1 cellular context compared by ENCODE assay signal in genomic region chr16:69871708-69872107, GRCh38.
TF ChIP-seq lines count a peak whose summit lies in the region.

No MANE protein-coding gene starts in this region.

TF ChIP-seq in IMR-90, 13 proteins besides CTCF, POLR2A, EP300 and RAD21:
- no peak for TF ChIP-seq ELK1 (IDR thresholded peaks at IDR 0.05; ENCODE audit: borderline replicate concordance, low read depth, low read length)
- TF ChIP-seq USF2 (IDR thresholded peaks at IDR 0.05; ENCODE audit: low read depth, low read length) = no peak
- TF ChIP-seq FOS (IDR thresholded peaks at IDR 0.05; ENCODE audit: low read depth, low read length) = no peak
- no peak for TF ChIP-seq MAFK (IDR thresholded peaks at IDR 0.05; ENCODE audit: low read depth, low read length)
- no peak for TF ChIP-seq CEBPB (IDR thresholded peaks at IDR 0.05; ENCODE audit: low read depth, low read length)
- TF ChIP-seq RFX5 (IDR thresholded peaks at IDR 0.05; ENCODE audit: low read depth, low read length) = no peak
- no peak for TF ChIP-seq NFE2L2 (IDR thresholded peaks at IDR 0.05; ENCODE audit: low read depth, low read length)
- no peak for TF ChIP-seq RCOR1 (IDR thresholded peaks at IDR 0.05; ENCODE audit: insufficient replicate concordance, low read length)
- TF ChIP-seq MXI1 (IDR thresholded peaks at IDR 0.05; ENCODE audit: borderline replicate concordance, low read depth, low read length) = no peak
- TF ChIP-seq BHLHE40 (IDR thresholded peaks at IDR 0.05; ENCODE audit: low read depth, low read length) = no peak
- TF ChIP-seq MAZ (IDR thresholded peaks at IDR 0.05; ENCODE audit: borderline replicate concordance, low read depth, low read length) = no peak
- TF ChIP-seq SMC3 (IDR thresholded peaks at IDR 0.05; ENCODE audit: low read depth, low read length) = no peak
- no peak for TF ChIP-seq CHD1 (IDR thresholded peaks at IDR 0.05; ENCODE audit: low read depth, low read length)
